Comparison of ENCODE assay signal across 1 cellular context in the genomic region with DNA sequence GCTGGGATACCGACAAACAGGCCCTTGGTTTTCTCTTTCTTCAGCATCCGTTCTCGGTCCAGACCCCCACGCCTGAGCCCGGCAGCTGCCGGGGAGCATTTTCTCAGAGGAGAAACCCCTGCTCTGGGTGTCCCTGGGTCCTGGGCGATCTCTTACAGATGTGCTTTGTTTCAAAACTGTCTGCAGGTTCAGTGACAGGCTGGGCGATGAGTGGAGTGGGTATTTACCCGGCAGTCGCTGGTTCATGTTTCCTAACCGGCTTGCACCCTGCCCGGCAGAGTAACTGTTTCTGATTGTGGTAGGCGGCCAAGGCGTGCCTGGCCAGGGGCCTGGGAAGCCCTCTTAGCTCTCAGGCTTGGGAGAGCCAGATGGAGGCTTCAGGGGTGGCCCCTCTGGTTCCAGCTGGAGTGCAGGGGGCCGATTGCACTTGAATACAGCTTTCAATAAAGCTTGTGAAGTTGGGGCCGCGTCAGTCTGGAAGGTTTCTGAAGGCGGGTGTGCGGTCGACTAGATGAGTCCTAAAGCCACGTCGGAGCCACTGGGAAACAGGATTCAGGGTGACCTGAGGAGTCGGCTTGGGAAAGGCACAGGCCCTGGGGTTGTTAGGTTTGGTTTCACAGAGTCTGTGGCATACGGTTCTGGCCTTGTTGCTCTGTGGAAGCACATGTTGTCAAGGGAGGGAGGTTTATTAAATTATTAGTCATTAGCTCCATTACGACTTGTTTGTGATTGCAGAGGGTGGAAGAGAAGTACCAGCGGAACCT.
TF ChIP-seq lines count a peak whose summit lies in the region.

No MANE protein-coding gene starts in this region.

TF ChIP-seq in IMR-90, 13 proteins besides CTCF, POLR2A, EP300 and RAD21 (continued from another document):
- TF ChIP-seq, protein P1, sequence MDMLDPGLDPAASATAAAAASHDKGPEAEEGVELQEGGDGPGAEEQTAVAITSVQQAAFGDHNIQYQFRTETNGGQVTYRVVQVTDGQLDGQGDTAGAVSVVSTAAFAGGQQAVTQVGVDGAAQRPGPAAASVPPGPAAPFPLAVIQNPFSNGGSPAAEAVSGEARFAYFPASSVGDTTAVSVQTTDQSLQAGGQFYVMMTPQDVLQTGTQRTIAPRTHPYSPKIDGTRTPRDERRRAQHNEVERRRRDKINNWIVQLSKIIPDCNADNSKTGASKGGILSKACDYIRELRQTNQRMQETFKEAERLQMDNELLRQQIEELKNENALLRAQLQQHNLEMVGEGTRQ (IDR thresholded peaks at IDR 0.05; ENCODE audit: low read depth, low read length) = no peak
- TF ChIP-seq SMC3 (IDR thresholded peaks at IDR 0.05; ENCODE audit: low read depth, low read length) (no peak), MAFK (IDR thresholded peaks at IDR 0.05; ENCODE audit: low read depth, low read length) (no peak)
